Comparison of ENCODE assay signal across 8 cellular contexts in the genomic region with DNA sequence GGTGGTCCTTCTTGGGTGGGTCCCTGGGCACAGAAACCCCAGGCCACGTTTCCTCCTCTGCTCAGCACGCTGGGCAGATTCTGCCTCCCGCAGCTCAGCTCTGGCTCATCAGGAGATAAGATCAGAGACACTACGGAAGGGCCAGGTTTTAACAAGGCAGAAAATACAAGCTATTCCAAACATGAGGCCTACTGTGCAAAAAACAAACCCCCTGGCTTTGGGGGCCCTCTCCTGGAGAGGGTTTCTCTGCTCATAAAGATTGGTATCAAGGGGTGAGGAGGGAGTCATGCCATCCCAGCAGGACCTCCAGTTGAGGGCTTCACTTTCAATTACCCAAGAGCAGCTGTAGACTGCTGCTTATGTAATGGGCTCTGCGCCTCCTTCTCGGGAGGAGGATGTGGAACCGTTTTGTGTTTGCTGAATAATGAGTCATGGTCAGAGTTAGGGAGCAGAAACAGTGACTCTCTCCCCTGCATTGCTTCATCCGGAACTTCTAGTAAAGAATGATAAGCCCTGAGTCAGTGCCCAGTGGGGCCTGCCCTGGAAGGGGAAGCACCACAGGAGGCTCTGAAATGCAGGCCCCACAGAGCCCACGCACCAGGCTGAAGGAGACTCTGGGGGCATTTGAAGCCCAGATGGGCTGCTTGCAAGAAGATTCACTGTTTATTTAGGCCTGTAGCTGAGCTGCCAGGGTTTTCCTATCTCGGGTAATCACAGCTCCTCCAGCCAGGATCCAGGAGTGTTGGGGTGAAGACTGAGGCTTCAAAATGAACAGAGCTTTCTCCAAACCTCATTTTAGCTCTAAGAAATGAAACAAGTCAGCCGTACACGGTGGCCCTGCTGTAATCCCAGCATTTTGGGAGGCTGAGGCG.
DNase-seq lines count a peak whose midpoint lies in the region; ATAC-seq and TF ChIP-seq lines count a peak whose summit lies in the region.

No MANE protein-coding gene starts in this region.

- peak overlapping the region; percentile 86 for H3K27ac ChIP-seq in caudate nucleus (ENCODE audit: low read depth, low read length)

- peak overlapping the region; percentile 64 to 84 for H3K4me3 Mint-ChIP-seq in CD14-positive monocyte

- TF ChIP-seq CTCF in CD14-positive monocyte (IDR thresholded peaks at IDR 0.05), result no peak

- H3K9me3 Mint-ChIP-seq in CD14-positive monocyte, result peaks cover 0 to 2% (median 0%) of the 10 kb centered on the region in 7 donors

- intact Hi-C loops in CD14-positive monocyte (cut with micrococcal nuclease), result loop anchor here in 1 of 2 donors (2.0 to 10.0 kb wide), 3 partner anchors 24 to 200 kb away; partner anchors contain the start of gene BHLHE41
- intact Hi-C loops in left colon (cut with DNase I, micrococcal nuclease), result no loop called here

- peaks cover 55% of the 10 kb centered on the region for H3K4me1 Mint-ChIP-seq in CD14-positive monocyte

- peaks cover 2 to 3% of the 10 kb centered on the region in 2 donors for H3K36me3 Mint-ChIP-seq in CD14-positive monocyte

- H3K27ac Mint-ChIP-seq in CD14-positive monocyte, result peak overlapping the region; percentile 94 to 99 (median 97)

- DNase-seq in CD14-positive monocyte (ENCODE audit: low spot score) (peak; percentile 92), GM19238 (ENCODE audit: insufficient read length, low spot score) (peak; percentile 46), SIG-M5 (lab: John Stamatoyannopoulos, UW) (peak; percentile 100), caudate nucleus (lab: John Stamatoyannopoulos, UW) (peak in 35 of 61 donors; percentile 9 to 78 (median 45)), left colon (peak; percentile 66 to 85), NCI-H2029 treated with DMSO at 0.1 percent for 48 hours (lab: John Stamatoyannopoulos, UW) (no peak)
- peak; percentile 52 to 59 for DNase-seq in stimulated activated CD4-positive, alpha-beta T cell treated with anti-CD3 and anti-CD28 coated beads, Interleukin-15, amount 100 ng/mL, for 48 hours (ENCODE audit: low read depth in 2 of 2)

- ATAC-seq in HG03175 (IDR thresholded peaks at IDR 0.05; ENCODE audit: unreplicated experiment) (peak; percentile 92), left colon (peak; percentile 94)

- peaks cover 0 to 3% (median 2%) of the 10 kb centered on the region in 3 donors for H3K27me3 Mint-ChIP-seq in CD14-positive monocyte (ENCODE audit: low read depth in 3 of 3)
